In genomic region chr9:35385042-35385441, GRCh38 we compare ENCODE assay signal across 10 cellular contexts.
DNase-seq lines count a peak whose midpoint lies in the region; ATAC-seq and TF ChIP-seq lines count a peak whose summit lies in the region.
"Had no signal": no experiment of that assay in that cellular context is flagged by ENCODE, and none has a peak within 500 bp of the region (broad histone marks: within the 10 kb centered on the region; RNA-seq: fewer than 3 reads in every experiment).

No MANE protein-coding gene starts in this region.

- no peaks in the 10 kb centered on the region for H3K9me3 ChIP-seq in MG63
- H3K9me3 ChIP-seq in lower lobe of right lung: no peaks in the 10 kb centered on the region

- DNase-seq in AG04449 (ENCODE audit: low read depth, low spot score) (peak; percentile 34), MG63 (peak; percentile 43), endothelial cell (ENCODE audit: low spot score) (no peak), lower lobe of right lung (no peak), NCI-H1417 treated with DMSO at 0.1 percent for 48 hours (lab: John Stamatoyannopoulos, UW) (no peak), NCI-H2196 (lab: John Stamatoyannopoulos, UW; ENCODE audit: unreplicated experiment) (no peak), GM19240 (ENCODE audit: insufficient read length, low spot score) (no peak), SIG-M5 treated with dmso at 0.1 percent for 504 hours (lab: John Stamatoyannopoulos, UW; ENCODE audit: unreplicated experiment) (no peak)
- DNase-seq: C1 segment of cervical spinal cord, NCI-H187 treated with DMSO at 0.1 percent for 48 hours had no signal

- no peaks in the 10 kb centered on the region for H3K36me3 ChIP-seq in MG63
- peaks cover 95% of the 10 kb centered on the region for H3K36me3 ChIP-seq in lower lobe of right lung

- intact Hi-C loops in lower lobe of right lung (cut with DNase I): no loop called here

- no peaks in the 10 kb centered on the region for H3K4me1 ChIP-seq in lower lobe of right lung

- peaks cover 53% of the 10 kb centered on the region for H3K4me1 Mint-ChIP-seq in endothelial cell (ENCODE audit: unreplicated experiment)

- no peak for ATAC-seq in lower lobe of right lung

- H3K27ac ChIP-seq in lower lobe of right lung: no peak overlapping the region

- peaks cover 30% of the 10 kb centered on the region for H3K36me3 Mint-ChIP-seq in endothelial cell (ENCODE audit: low read depth, unreplicated experiment)

- peak overlapping the region; percentile 82 for H3K27ac Mint-ChIP-seq in endothelial cell (ENCODE audit: unreplicated experiment)

- peak overlapping the region; percentile 10 for H3K4me3 Mint-ChIP-seq in endothelial cell (ENCODE audit: unreplicated experiment)

- POLR2A ChIA-PET in AG04449 (lab: Yijun Ruan, JAX): interaction anchor here (1.1 kb wide), 1 partner anchor 44 kb away, joined by 3 read pairs; no protein-coding TSS in a partner anchor

- TF ChIP-seq CTCF in AG04449 (IDR thresholded peaks at IDR 0.05; ENCODE audit: insufficient read depth, low read length, missing control alignments): peak; percentile 57
- TF ChIP-seq CTCF in endothelial cell (IDR thresholded peaks at IDR 0.05; ENCODE audit: unreplicated experiment): no peak
- TF ChIP-seq CTCF in lower lobe of right lung (IDR thresholded peaks at IDR 0.05): peak; percentile 24

- no peaks in the 10 kb centered on the region for H3K9me3 Mint-ChIP-seq in endothelial cell (ENCODE audit: unreplicated experiment)

- CTCF ChIA-PET in AG04449 (lab: Yijun Ruan, JAX): interaction anchor here (0.6 to 3.7 kb wide), 35 partner anchors 9 to 490 kb away, joined by 3 to 52 read pairs (median 3); partner anchors contain the start of genes ATOSB, STOML2 and UNC13B

- H3K27me3 Mint-ChIP-seq in endothelial cell (ENCODE audit: unreplicated experiment): peaks cover 4% of the 10 kb centered on the region

- no peak overlapping the region for H3K4me3 ChIP-seq in AG04449 (ENCODE audit: low read depth, low read length)
- no peak overlapping the region for H3K4me3 ChIP-seq in MG63
- H3K4me3 ChIP-seq in lower lobe of right lung: no peak overlapping the region

- H3K27me3 ChIP-seq in MG63: no peaks in the 10 kb centered on the region
- no peaks in the 10 kb centered on the region for H3K27me3 ChIP-seq in lower lobe of right lung (ENCODE audit: low read depth)

Comparison
In these comparisons a context has a peak if more than half of its experiments do, and no peak if none do; other contexts are left out.
1. DNase-seq: peak in AG04449 (single experiment) and MG63 (single experiment); none in endothelial cell (single experiment), lower lobe of right lung (single experiment), NCI-H1417 treated with DMSO at 0.1 percent for 48 hours (single experiment), NCI-H2196 (single experiment), GM19240 (single experiment) and SIG-M5 treated with dmso at 0.1 percent for 504 hours (single experiment).